Comparison of ENCODE assay signal across 20 cellular contexts in the genomic region with DNA sequence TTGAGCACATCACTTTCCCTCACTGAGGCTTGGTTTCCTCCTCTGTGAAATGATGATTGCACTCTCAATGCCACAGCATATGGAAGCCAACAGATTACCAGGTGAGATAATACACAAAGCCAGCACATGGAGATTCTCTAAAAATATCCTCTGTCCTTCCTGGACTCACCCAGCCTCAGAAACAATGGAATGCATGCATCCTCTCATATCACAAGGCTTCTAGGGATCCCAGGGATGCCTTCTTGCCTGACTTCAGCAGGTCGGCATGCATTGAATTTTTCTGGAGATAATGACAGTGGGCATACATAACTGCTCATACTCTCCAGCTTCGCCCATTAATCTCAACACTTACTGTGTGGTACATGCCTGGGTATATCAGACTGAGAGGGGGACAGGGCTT.
"Had no signal": no experiment of that assay in that cellular context is flagged by ENCODE, and none has a peak within 500 bp of the region (broad histone marks: within the 10 kb centered on the region; RNA-seq: fewer than 3 reads in every experiment).

No MANE protein-coding gene starts in this region.

- FAIRE-seq: endometrium, TTC549 had no signal

- ATAC-seq: mucosa of descending colon; naive thymus-derived CD4-positive, alpha-beta T cell; psoas muscle; right cardiac atrium had no signal

- DNase-seq: activated B cell treated with CpG ODN at 0.5 μM for 24 hours; activated CD4-positive, alpha-beta memory T cell treated with anti-CD3 and anti-CD28 coated beads for 36 hours; activated CD4-positive, alpha-beta T cell treated with anti-CD3 and anti-CD28 coated beads for 4 hours; activated naive CD4-positive, alpha-beta T cell treated with Interleukin-2 at 50 U/mL for 16 hours; activated naive CD8-positive, alpha-beta T cell treated with anti-CD3 and anti-CD28 coated beads, Interleukin-2, amount 10 ng/mL, durations not matched to agents 7 days and 5 days; anterior cingulate cortex; brain microvascular endothelial cell; central memory CD4-positive, alpha-beta T cell; cortex of kidney; erythroblast; foreskin melanocyte; glutamatergic neuron; hypothalamus; mucosa of descending colon; naive thymus-derived CD4-positive, alpha-beta T cell; psoas muscle; right cardiac atrium; stimulated activated CD4-positive, alpha-beta T cell treated with anti-CD3 and anti-CD28 coated beads, Interleukin-2, amount 100 ng/mL, for 48 hours had no signal
